ENCODE assay signal across 19 cellular contexts in the genomic region with DNA sequence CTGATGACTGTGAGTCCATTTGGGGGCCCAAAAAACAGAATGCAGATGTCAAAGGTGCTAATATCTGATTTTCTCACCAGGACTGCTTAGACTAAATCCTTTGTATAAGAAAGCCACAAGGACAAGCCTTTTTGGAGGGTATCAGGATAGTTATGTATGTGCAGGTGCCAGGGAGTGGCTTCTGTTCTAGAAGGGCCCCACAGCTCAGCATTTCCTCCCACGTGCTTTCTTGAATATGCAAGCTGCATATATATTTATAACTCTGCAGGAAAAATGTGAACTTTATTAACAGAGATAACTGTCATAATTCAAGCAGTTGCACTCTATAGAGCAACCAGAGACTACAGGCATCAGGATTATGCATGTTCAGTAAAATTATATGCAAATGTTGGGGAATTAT.
"Had no signal": no experiment of that assay in that cellular context is flagged by ENCODE, and none has a peak within 500 bp of the region (broad histone marks: within the 10 kb centered on the region; RNA-seq: fewer than 3 reads in every experiment).

No MANE protein-coding gene starts in this region.

- H3K36me3 ChIP-seq: gastrocnemius medialis, left lung, lower lobe of right lung, prostate gland, sigmoid colon, stomach, thoracic aorta had no signal

- ATAC-seq: esophagus mucosa; gastrocnemius medialis; lower lobe of right lung; natural killer cell treated with Interleukin-12 subunit alpha and Interleukin-12 subunit beta and Interleukin-15 and Interleukin-18, amount 100 ng/mL, for 72 hours had no signal

- DNase-seq: effector memory CD4-positive, alpha-beta T cell; gastrocnemius medialis; immature natural killer cell; left lung; lower lobe of right lung; midbrain; occipital lobe; sigmoid colon; stimulated activated CD4-positive, alpha-beta T cell treated with anti-CD3 and anti-CD28 coated beads, Interleukin-2, amount 100 ng/mL, for 24 hours; stimulated activated CD4-positive, alpha-beta T cell treated with anti-CD3 and anti-CD28 coated beads, Interleukin-4, amount 100 ng/mL, for 4 hours; stimulated activated naive CD4-positive, alpha-beta T cell; stomach; substantia nigra had no signal

- H2AFZ ChIP-seq: parathyroid adenoma had no signal

- H3K4me1 ChIP-seq: left lung, lower lobe of right lung, parathyroid adenoma, prostate gland had no signal

- H3K9ac ChIP-seq: parathyroid adenoma had no signal

- H3K4me3 ChIP-seq: gastrocnemius medialis, left lung, lower lobe of right lung, prostate gland, sigmoid colon, skin epidermis, stomach, thoracic aorta had no signal

- H3K9me3 ChIP-seq: gastrocnemius medialis, lower lobe of right lung, prostate gland, sigmoid colon, thoracic aorta had no signal

- H3K79me2 ChIP-seq: parathyroid adenoma had no signal

- H3K27me3 ChIP-seq: gastrocnemius medialis, left lung, sigmoid colon, stomach had no signal

- H3K27ac ChIP-seq: left lung, lower lobe of right lung, parathyroid adenoma, prostate gland, sigmoid colon, skin epidermis had no signal
